Comparison of ENCODE assay signal across 13 cellular contexts in the genomic region with DNA sequence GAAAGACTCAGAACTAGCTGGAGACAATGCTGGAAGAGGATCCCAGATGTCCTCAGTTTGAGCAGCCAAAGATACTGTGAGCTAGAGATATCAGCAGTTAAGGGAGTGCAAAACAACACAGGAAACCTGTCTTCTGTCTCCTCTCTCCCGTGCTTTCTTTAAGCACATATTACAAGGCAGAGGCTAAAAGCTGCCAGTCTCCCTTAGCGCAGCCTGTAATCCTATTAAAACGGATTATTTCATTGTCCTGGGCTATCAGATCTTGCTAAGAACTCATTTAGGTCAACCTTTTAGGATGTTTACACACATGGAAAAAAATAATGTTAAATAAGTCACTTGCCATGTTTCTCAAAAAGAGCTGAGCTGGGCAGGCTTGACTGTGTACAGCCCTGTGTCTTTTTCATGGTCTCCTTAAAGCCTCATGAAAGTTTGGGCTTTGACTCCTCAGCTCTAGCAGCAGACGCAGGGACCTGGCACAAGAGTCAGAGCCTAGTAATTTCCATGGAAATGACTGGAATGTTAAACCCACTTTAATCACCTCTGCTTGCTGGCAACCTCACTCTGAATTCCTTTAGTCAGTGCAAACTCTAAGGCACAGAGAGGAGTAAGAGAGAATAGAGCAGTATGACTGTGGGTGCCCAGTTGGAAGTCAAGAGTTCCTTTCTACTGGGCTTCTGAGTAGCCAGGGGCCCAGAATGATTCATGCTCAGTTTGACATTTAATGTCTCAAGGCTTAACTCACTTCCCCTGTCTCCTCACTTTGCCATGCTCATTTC.
DNase-seq lines count a peak whose midpoint lies in the region; ATAC-seq and TF ChIP-seq lines count a peak whose summit lies in the region.
"Had no signal": no experiment of that assay in that cellular context is flagged by ENCODE, and none has a peak within 500 bp of the region (broad histone marks: within the 10 kb centered on the region; RNA-seq: fewer than 3 reads in every experiment).

No MANE protein-coding gene starts in this region.

- ATAC-seq in HG03439 (IDR thresholded peaks at IDR 0.05; ENCODE audit: unreplicated experiment) (no peak), HG02938 (IDR thresholded peaks at IDR 0.05; ENCODE audit: unreplicated experiment) (no peak), GM21786 (IDR thresholded peaks at IDR 0.05; ENCODE audit: unreplicated experiment) (no peak)

- H3K4me1 Mint-ChIP-seq in CD14-positive monocyte: peaks cover 24% of the 10 kb centered on the region

- in situ Hi-C loops in astrocyte of the spinal cord (cut with HindIII; ENCODE audit: low sequenced_read_pairs): no loop called here

- H3K4me3 Mint-ChIP-seq in CD14-positive monocyte: no peak overlapping the region
- H3K4me3 Mint-ChIP-seq: neural crest cell had no signal

- peaks cover 4 to 17% (median 11%) of the 10 kb centered on the region in 7 donors for H3K9me3 Mint-ChIP-seq in CD14-positive monocyte

- intact Hi-C loops in CD14-positive monocyte (cut with micrococcal nuclease): no loop called here

- H3K36me3 Mint-ChIP-seq in CD14-positive monocyte: peaks cover 5% of the 10 kb centered on the region in 2 donors

- H3K4me3 ChIP-seq in astrocyte of the spinal cord (ENCODE audit: low read depth, low read length): no peak overlapping the region
- H3K4me3 ChIP-seq: suprapubic skin had no signal

- DNase-seq in AG09319 (ENCODE audit: extremely low read depth, low read depth) (peak; percentile 43), NCI-H1048 (lab: John Stamatoyannopoulos, UW) (peak; percentile 45), astrocyte of the spinal cord (ENCODE audit: low read depth, low spot score) (peak; percentile 76), islet precursor cell (peak; percentile 82), CD14-positive monocyte (ENCODE audit: low spot score) (no peak)
- DNase-seq: COR-L47; dermis blood vessel endothelial cell; stimulated activated CD4-positive, alpha-beta T cell treated with anti-CD3 and anti-CD28 coated beads, Interleukin-4, amount 100 ng/mL, for 4 hours had no signal

- TF ChIP-seq CTCF in AG09319 (IDR thresholded peaks at IDR 0.05; ENCODE audit: low read depth, low read length) (no peak), astrocyte of the spinal cord (IDR thresholded peaks at IDR 0.05; ENCODE audit: low read depth, low read length) (no peak), CD14-positive monocyte (IDR thresholded peaks at IDR 0.05) (no peak)

- H3K27me3 Mint-ChIP-seq in CD14-positive monocyte (ENCODE audit: low read depth in 3 of 3): peaks cover 0 to 10% (median 0%) of the 10 kb centered on the region in 3 donors

- H3K27ac Mint-ChIP-seq in CD14-positive monocyte: no peak overlapping the region
